1 cellular context compared by ENCODE assay signal in the genomic region with DNA sequence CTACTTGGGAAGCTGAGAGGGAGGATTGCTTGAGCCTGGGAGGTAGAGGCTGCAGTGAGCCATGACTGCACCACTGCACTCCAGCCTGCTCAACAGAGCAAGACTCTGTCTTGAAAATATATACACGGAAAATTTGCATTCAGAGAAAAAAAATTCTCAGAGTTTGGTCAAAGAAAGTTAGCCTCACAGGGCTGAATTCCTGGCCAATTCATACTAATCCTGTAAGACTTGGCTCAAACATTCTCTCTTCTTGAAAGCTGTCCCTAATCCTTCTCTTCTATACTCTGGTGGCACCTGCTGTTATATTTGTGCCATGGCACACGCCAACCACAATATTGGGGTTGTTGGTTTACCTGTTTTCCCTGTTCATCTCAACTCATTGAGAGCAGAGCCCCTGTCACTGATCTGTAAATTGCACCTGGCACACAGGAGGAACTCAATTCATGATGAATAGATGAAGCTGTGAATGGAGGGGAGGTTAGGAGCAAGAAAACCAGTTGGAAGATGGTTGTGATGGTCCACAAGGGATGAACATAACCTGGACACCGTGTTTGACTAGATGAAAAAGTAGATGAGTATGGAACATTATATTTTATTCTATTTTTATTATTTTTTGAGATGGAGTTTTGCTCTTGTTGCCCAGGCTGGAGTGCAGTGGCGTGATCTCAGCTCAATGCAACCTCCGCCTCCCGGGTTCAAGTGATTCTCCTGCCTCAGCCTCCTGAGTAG.
TF ChIP-seq lines count a peak whose summit lies in the region.

No MANE protein-coding gene starts in this region.

TF ChIP-seq in HepG2, 621 proteins besides CTCF, POLR2A, EP300 and RAD21 (continued from another document and continues in another):
- TF ChIP-seq, protein P1, sequence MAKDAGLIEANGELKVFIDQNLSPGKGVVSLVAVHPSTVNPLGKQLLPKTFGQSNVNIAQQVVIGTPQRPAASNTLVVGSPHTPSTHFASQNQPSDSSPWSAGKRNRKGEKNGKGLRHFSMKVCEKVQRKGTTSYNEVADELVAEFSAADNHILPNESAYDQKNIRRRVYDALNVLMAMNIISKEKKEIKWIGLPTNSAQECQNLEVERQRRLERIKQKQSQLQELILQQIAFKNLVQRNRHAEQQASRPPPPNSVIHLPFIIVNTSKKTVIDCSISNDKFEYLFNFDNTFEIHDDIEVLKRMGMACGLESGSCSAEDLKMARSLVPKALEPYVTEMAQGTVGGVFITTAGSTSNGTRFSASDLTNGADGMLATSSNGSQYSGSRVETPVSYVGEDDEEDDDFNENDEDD (CRISPR knock-in tag; IDR thresholded peaks at IDR 0.05; ENCODE audit: borderline replicate concordance) = no peak
- TF ChIP-seq TP53 (CRISPR knock-in tag; conservative IDR thresholded peaks at IDR 0.05) (no peak), CBFB (CRISPR knock-in tag; IDR thresholded peaks at IDR 0.05) (no peak), ZNF382 (CRISPR knock-in tag; IDR thresholded peaks at IDR 0.05; ENCODE audit: borderline replicate concordance) (no peak), ZFP36 (IDR thresholded peaks at IDR 0.05; ENCODE audit: borderline replicate concordance, low read depth, low read length, partially characterized antibody) (no peak), GTF3A (CRISPR knock-in tag; conservative IDR thresholded peaks at IDR 0.05) (no peak), SUZ12 (IDR thresholded peaks at IDR 0.05; ENCODE audit: low read depth, low read length) (no peak), ZNF614 (CRISPR knock-in tag; IDR thresholded peaks at IDR 0.05; ENCODE audit: borderline replicate concordance) (peak; percentile 63; the same call in 1 of the 2 replicates), ZNF7 (CRISPR knock-in tag; IDR thresholded peaks at IDR 0.05) (no peak), BHLHE40 (IDR thresholded peaks at IDR 0.05; ENCODE audit: low read length) (no peak), YEATS2 (CRISPR knock-in tag; IDR thresholded peaks at IDR 0.05; ENCODE audit: borderline replicate concordance) (peak; percentile 11; the same call in 1 of the 2 replicates), ARNTL (CRISPR knock-in tag; IDR thresholded peaks at IDR 0.05) (no peak), ZZZ3 (CRISPR knock-in tag; IDR thresholded peaks at IDR 0.05; ENCODE audit: borderline replicate concordance) (no peak), ZMYM2 (CRISPR knock-in tag; IDR thresholded peaks at IDR 0.05) (no peak), MTA1 (CRISPR knock-in tag; IDR thresholded peaks at IDR 0.05; ENCODE audit: borderline replicate concordance) (no peak), HDAC1 (CRISPR knock-in tag; IDR thresholded peaks at IDR 0.05) (0 out of 2 replicates have a peak, but pooled peaks have one; percentile 35), PHF20 (CRISPR knock-in tag; IDR thresholded peaks at IDR 0.05) (no peak), FOSL2 (CRISPR knock-in tag; IDR thresholded peaks at IDR 0.05) (no peak), ZNF292 (CRISPR knock-in tag; IDR thresholded peaks at IDR 0.05; ENCODE audit: borderline replicate concordance, low read depth) (0 out of 2 replicates have a peak, but pooled peaks have one; percentile 12), WIZ (CRISPR knock-in tag; IDR thresholded peaks at IDR 0.05) (no peak), FOXO1 (CRISPR knock-in tag; IDR thresholded peaks at IDR 0.05) (no peak), ASH2L (IDR thresholded peaks at IDR 0.05; ENCODE audit: insufficient read length, low read depth, low read length) (no peak), MTA3 (CRISPR knock-in tag; IDR thresholded peaks at IDR 0.05) (no peak), ZNF883 (CRISPR knock-in tag; IDR thresholded peaks at IDR 0.05; ENCODE audit: not compliant biosample characterization) (no peak), U2AF2 (IDR thresholded peaks at IDR 0.05; ENCODE audit: low read depth, low read length) (no peak), ZFP82 (CRISPR knock-in tag; IDR thresholded peaks at IDR 0.05; ENCODE audit: borderline replicate concordance) (no peak)
- TF ChIP-seq, protein P2, sequence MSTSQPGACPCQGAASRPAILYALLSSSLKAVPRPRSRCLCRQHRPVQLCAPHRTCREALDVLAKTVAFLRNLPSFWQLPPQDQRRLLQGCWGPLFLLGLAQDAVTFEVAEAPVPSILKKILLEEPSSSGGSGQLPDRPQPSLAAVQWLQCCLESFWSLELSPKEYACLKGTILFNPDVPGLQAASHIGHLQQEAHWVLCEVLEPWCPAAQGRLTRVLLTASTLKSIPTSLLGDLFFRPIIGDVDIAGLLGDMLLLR (CRISPR knock-in tag; IDR thresholded peaks at IDR 0.05) = no peak
- TF ChIP-seq, protein P3, sequence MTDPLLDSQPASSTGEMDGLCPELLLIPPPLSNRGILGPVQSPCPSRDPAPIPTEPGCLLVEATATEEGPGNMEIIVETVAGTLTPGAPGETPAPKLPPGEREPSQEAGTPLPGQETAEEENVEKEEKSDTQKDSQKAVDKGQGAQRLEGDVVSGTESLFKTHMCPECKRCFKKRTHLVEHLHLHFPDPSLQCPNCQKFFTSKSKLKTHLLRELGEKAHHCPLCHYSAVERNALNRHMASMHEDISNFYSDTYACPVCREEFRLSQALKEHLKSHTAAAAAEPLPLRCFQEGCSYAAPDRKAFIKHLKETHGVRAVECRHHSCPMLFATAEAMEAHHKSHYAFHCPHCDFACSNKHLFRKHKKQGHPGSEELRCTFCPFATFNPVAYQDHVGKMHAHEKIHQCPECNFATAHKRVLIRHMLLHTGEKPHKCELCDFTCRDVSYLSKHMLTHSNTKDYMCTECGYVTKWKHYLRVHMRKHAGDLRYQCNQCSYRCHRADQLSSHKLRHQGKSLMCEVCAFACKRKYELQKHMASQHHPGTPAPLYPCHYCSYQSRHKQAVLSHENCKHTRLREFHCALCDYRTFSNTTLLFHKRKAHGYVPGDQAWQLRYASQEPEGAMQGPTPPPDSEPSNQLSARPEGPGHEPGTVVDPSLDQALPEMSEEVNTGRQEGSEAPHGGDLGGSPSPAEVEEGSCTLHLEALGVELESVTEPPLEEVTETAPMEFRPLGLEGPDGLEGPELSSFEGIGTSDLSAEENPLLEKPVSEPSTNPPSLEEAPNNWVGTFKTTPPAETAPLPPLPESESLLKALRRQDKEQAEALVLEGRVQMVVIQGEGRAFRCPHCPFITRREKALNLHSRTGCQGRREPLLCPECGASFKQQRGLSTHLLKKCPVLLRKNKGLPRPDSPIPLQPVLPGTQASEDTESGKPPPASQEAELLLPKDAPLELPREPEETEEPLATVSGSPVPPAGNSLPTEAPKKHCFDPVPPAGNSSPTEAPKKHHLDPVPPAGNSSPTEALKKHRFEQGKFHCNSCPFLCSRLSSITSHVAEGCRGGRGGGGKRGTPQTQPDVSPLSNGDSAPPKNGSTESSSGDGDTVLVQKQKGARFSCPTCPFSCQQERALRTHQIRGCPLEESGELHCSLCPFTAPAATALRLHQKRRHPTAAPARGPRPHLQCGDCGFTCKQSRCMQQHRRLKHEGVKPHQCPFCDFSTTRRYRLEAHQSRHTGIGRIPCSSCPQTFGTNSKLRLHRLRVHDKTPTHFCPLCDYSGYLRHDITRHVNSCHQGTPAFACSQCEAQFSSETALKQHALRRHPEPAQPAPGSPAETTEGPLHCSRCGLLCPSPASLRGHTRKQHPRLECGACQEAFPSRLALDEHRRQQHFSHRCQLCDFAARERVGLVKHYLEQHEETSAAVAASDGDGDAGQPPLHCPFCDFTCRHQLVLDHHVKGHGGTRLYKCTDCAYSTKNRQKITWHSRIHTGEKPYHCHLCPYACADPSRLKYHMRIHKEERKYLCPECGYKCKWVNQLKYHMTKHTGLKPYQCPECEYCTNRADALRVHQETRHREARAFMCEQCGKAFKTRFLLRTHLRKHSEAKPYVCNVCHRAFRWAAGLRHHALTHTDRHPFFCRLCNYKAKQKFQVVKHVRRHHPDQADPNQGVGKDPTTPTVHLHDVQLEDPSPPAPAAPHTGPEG (CRISPR knock-in tag; IDR thresholded peaks at IDR 0.05) = 0 out of 2 replicates have a peak, but pooled peaks have one; percentile 13
- TF ChIP-seq, protein P4, sequence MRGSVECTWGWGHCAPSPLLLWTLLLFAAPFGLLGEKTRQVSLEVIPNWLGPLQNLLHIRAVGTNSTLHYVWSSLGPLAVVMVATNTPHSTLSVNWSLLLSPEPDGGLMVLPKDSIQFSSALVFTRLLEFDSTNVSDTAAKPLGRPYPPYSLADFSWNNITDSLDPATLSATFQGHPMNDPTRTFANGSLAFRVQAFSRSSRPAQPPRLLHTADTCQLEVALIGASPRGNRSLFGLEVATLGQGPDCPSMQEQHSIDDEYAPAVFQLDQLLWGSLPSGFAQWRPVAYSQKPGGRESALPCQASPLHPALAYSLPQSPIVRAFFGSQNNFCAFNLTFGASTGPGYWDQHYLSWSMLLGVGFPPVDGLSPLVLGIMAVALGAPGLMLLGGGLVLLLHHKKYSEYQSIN (CRISPR knock-in tag; IDR thresholded peaks at IDR 0.05; ENCODE audit: borderline replicate concordance) = no peak
- TF ChIP-seq, protein P5, sequence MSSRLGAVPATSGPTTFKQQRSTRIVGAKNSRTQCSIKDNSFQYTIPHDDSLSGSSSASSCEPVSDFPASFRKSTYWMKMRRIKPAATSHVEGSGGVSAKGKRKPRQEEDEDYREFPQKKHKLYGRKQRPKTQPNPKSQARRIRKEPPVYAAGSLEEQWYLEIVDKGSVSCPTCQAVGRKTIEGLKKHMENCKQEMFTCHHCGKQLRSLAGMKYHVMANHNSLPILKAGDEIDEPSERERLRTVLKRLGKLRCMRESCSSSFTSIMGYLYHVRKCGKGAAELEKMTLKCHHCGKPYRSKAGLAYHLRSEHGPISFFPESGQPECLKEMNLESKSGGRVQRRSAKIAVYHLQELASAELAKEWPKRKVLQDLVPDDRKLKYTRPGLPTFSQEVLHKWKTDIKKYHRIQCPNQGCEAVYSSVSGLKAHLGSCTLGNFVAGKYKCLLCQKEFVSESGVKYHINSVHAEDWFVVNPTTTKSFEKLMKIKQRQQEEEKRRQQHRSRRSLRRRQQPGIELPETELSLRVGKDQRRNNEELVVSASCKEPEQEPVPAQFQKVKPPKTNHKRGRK (CRISPR knock-in tag; IDR thresholded peaks at IDR 0.05) = no peak
- TF ChIP-seq, protein P6, sequence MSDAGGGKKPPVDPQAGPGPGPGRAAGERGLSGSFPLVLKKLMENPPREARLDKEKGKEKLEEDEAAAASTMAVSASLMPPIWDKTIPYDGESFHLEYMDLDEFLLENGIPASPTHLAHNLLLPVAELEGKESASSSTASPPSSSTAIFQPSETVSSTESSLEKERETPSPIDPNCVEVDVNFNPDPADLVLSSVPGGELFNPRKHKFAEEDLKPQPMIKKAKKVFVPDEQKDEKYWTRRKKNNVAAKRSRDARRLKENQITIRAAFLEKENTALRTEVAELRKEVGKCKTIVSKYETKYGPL (CRISPR knock-in tag; IDR thresholded peaks at IDR 0.05) = no peak
- TF ChIP-seq, protein P7, sequence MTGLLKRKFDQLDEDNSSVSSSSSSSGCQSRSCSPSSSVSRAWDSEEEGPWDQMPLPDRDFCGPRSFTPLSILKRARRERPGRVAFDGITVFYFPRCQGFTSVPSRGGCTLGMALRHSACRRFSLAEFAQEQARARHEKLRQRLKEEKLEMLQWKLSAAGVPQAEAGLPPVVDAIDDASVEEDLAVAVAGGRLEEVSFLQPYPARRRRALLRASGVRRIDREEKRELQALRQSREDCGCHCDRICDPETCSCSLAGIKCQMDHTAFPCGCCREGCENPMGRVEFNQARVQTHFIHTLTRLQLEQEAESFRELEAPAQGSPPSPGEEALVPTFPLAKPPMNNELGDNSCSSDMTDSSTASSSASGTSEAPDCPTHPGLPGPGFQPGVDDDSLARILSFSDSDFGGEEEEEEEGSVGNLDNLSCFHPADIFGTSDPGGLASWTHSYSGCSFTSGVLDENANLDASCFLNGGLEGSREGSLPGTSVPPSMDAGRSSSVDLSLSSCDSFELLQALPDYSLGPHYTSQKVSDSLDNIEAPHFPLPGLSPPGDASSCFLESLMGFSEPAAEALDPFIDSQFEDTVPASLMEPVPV (CRISPR knock-in tag; IDR thresholded peaks at IDR 0.05) = no peak
- TF ChIP-seq, protein P8, sequence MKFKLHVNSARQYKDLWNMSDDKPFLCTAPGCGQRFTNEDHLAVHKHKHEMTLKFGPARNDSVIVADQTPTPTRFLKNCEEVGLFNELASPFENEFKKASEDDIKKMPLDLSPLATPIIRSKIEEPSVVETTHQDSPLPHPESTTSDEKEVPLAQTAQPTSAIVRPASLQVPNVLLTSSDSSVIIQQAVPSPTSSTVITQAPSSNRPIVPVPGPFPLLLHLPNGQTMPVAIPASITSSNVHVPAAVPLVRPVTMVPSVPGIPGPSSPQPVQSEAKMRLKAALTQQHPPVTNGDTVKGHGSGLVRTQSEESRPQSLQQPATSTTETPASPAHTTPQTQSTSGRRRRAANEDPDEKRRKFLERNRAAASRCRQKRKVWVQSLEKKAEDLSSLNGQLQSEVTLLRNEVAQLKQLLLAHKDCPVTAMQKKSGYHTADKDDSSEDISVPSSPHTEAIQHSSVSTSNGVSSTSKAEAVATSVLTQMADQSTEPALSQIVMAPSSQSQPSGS (CRISPR knock-in tag; IDR thresholded peaks at IDR 0.05) = peak; percentile 50; the same call in 1 of the 2 replicates
- TF ChIP-seq, protein P9, sequence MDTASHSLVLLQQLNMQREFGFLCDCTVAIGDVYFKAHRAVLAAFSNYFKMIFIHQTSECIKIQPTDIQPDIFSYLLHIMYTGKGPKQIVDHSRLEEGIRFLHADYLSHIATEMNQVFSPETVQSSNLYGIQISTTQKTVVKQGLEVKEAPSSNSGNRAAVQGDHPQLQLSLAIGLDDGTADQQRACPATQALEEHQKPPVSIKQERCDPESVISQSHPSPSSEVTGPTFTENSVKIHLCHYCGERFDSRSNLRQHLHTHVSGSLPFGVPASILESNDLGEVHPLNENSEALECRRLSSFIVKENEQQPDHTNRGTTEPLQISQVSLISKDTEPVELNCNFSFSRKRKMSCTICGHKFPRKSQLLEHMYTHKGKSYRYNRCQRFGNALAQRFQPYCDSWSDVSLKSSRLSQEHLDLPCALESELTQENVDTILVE (CRISPR knock-in tag; IDR thresholded peaks at IDR 0.05) = no peak
- TF ChIP-seq, protein P10, sequence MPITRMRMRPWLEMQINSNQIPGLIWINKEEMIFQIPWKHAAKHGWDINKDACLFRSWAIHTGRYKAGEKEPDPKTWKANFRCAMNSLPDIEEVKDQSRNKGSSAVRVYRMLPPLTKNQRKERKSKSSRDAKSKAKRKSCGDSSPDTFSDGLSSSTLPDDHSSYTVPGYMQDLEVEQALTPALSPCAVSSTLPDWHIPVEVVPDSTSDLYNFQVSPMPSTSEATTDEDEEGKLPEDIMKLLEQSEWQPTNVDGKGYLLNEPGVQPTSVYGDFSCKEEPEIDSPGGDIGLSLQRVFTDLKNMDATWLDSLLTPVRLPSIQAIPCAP (CRISPR knock-in tag; IDR thresholded peaks at IDR 0.05; ENCODE audit: low read depth) = no peak
- TF ChIP-seq, protein P11, sequence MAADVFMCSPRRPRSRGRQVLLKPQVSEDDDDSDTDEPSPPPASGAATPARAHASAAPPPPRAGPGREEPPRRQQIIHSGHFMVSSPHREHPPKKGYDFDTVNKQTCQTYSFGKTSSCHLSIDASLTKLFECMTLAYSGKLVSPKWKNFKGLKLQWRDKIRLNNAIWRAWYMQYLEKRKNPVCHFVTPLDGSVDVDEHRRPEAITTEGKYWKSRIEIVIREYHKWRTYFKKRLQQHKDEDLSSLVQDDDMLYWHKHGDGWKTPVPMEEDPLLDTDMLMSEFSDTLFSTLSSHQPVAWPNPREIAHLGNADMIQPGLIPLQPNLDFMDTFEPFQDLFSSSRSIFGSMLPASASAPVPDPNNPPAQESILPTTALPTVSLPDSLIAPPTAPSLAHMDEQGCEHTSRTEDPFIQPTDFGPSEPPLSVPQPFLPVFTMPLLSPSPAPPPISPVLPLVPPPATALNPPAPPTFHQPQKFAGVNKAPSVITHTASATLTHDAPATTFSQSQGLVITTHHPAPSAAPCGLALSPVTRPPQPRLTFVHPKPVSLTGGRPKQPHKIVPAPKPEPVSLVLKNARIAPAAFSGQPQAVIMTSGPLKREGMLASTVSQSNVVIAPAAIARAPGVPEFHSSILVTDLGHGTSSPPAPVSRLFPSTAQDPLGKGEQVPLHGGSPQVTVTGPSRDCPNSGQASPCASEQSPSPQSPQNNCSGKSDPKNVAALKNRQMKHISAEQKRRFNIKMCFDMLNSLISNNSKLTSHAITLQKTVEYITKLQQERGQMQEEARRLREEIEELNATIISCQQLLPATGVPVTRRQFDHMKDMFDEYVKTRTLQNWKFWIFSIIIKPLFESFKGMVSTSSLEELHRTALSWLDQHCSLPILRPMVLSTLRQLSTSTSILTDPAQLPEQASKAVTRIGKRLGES (CRISPR knock-in tag; IDR thresholded peaks at IDR 0.05; ENCODE audit: borderline replicate concordance) = no peak
